In genomic region chr14:53109688-53110041, GRCh38 we compare ENCODE assay signal across 11 cellular contexts. TPM values are rescaled to one million over a fixed set of nuclear protein-coding genes. Genes with fewer than 3 reads are reported as not detected.
DNase-seq lines count a peak whose midpoint lies in the region; ATAC-seq and TF ChIP-seq lines count a peak whose summit lies in the region.
"Had no signal": no experiment of that assay in that cellular context is flagged by ENCODE, and none has a peak within 500 bp of the region (broad histone marks: within the 10 kb centered on the region; RNA-seq: fewer than 3 reads in every experiment).

No MANE protein-coding gene starts in this region.

- H3K27me3 Mint-ChIP-seq in natural killer cell treated with Interleukin-12 subunit alpha and Interleukin-12 subunit beta and Interleukin-15 and Interleukin-18, amount 100 ng/mL, for 72 hours = no peaks in the 10 kb centered on the region
- no peaks in the 10 kb centered on the region for H3K27me3 Mint-ChIP-seq in natural killer cell (ENCODE audit: low read depth in 2 of 2)
- H3K27me3 Mint-ChIP-seq: activated naive CD4-positive, alpha-beta T cell treated with anti-CD3 and anti-CD28 coated beads, Interleukin-2, amount 10 ng/mL, durations not matched to agents 7 days and 5 days; T-cell had no signal

- peak; percentile 21 to 26 for ATAC-seq in natural killer cell treated with Interleukin-12 subunit alpha and Interleukin-12 subunit beta and Interleukin-15 and Interleukin-18, amount 100 ng/mL, for 72 hours
- no peak for ATAC-seq in natural killer cell
- peak; percentile 33 for ATAC-seq in HG02642 (IDR thresholded peaks at IDR 0.05; ENCODE audit: poor library complexity, unreplicated experiment)
- peak; percentile 22 for ATAC-seq in HG03565 (IDR thresholded peaks at IDR 0.05; ENCODE audit: unreplicated experiment)

- no peak for DNase-seq in natural killer cell treated with Interleukin-12 subunit alpha and Interleukin-12 subunit beta and Interleukin-15 and Interleukin-18, amount 100 ng/mL, for 72 hours (ENCODE audit: low spot score)
- no peak for DNase-seq in natural killer cell
- DNase-seq in NCI-H2081 (lab: John Stamatoyannopoulos, UW) = no peak
- no peak for DNase-seq in NCI-H82 treated with DMSO at 0.1 percent for 48 hours (lab: John Stamatoyannopoulos, UW; ENCODE audit: unreplicated experiment)
- DNase-seq in NCI-H774 (lab: John Stamatoyannopoulos, UW) = no peak
- no peak for DNase-seq in DMS79 treated with DMSO at 0.1 percent for 48 hours (lab: John Stamatoyannopoulos, UW)
- DNase-seq: sigmoid colon had no signal

- peaks cover 11 to 20% of the 10 kb centered on the region in 2 donors for H3K4me1 Mint-ChIP-seq in natural killer cell treated with Interleukin-12 subunit alpha and Interleukin-12 subunit beta and Interleukin-15 and Interleukin-18, amount 100 ng/mL, for 72 hours (ENCODE audit: low read depth in 2 of 2)
- H3K4me1 Mint-ChIP-seq in natural killer cell = peaks cover 12 to 14% of the 10 kb centered on the region in 2 donors

- intact Hi-C loops in natural killer cell (cut with micrococcal nuclease) = loop anchor here (1.0 kb wide), 1 partner anchor 44 kb away; the partner anchor contains the start of gene DDHD1

- H3K9me3 Mint-ChIP-seq in natural killer cell treated with Interleukin-12 subunit alpha and Interleukin-12 subunit beta and Interleukin-15 and Interleukin-18, amount 100 ng/mL, for 72 hours = no peaks in the 10 kb centered on the region
- H3K9me3 Mint-ChIP-seq in natural killer cell = no peaks in the 10 kb centered on the region
- H3K9me3 Mint-ChIP-seq: T-cell had no signal

- no peak for TF ChIP-seq CTCF in natural killer cell (IDR thresholded peaks at IDR 0.05)

- peaks cover under 1% of the 10 kb centered on the region for H3K36me3 Mint-ChIP-seq in natural killer cell treated with Interleukin-12 subunit alpha and Interleukin-12 subunit beta and Interleukin-15 and Interleukin-18, amount 100 ng/mL, for 72 hours
- H3K36me3 Mint-ChIP-seq in natural killer cell = no peaks in the 10 kb centered on the region
- H3K36me3 Mint-ChIP-seq: T-cell had no signal

- H3K27ac Mint-ChIP-seq in natural killer cell treated with Interleukin-12 subunit alpha and Interleukin-12 subunit beta and Interleukin-15 and Interleukin-18, amount 100 ng/mL, for 72 hours = no peak overlapping the region
- H3K27ac Mint-ChIP-seq in natural killer cell = no peak overlapping the region
- H3K27ac Mint-ChIP-seq: activated naive CD4-positive, alpha-beta T cell treated with anti-CD3 and anti-CD28 coated beads, Interleukin-2, amount 10 ng/mL, durations not matched to agents 7 days and 5 days; T-cell had no signal

- no peak overlapping the region for H3K4me3 Mint-ChIP-seq in natural killer cell treated with Interleukin-12 subunit alpha and Interleukin-12 subunit beta and Interleukin-15 and Interleukin-18, amount 100 ng/mL, for 72 hours
- no peak overlapping the region for H3K4me3 Mint-ChIP-seq in natural killer cell
- H3K4me3 Mint-ChIP-seq: activated naive CD4-positive, alpha-beta T cell treated with anti-CD3 and anti-CD28 coated beads, Interleukin-2, amount 10 ng/mL, durations not matched to agents 7 days and 5 days; T-cell had no signal

RNA-seq across cellular contexts. Expression of gene DDHD1, which starts 43.5 kb away (rescaled TPM):
- 10 to 100 TPM; 71.3 to 87.5 TPM for total RNA-seq in natural killer cell treated with Interleukin-12 subunit alpha and Interleukin-12 subunit beta and Interleukin-15 and Interleukin-18, amount 100 ng/mL, for 72 hours
- 10 to 100 TPM; 76.6 to 82.3 (median 80.9) TPM for total RNA-seq in natural killer cell

Comparison
In these comparisons a context has a peak if more than half of its experiments do, and no peak if none do; other contexts are left out.
1. ATAC-seq: peak in natural killer cell treated with Interleukin-12 subunit alpha and Interleukin-12 subunit beta and Interleukin-15 and Interleukin-18, amount 100 ng/mL, for 72 hours (2 of 2), HG02642 (single experiment) and HG03565 (single experiment); none in natural killer cell (0 of 3).